In the genomic region with DNA sequence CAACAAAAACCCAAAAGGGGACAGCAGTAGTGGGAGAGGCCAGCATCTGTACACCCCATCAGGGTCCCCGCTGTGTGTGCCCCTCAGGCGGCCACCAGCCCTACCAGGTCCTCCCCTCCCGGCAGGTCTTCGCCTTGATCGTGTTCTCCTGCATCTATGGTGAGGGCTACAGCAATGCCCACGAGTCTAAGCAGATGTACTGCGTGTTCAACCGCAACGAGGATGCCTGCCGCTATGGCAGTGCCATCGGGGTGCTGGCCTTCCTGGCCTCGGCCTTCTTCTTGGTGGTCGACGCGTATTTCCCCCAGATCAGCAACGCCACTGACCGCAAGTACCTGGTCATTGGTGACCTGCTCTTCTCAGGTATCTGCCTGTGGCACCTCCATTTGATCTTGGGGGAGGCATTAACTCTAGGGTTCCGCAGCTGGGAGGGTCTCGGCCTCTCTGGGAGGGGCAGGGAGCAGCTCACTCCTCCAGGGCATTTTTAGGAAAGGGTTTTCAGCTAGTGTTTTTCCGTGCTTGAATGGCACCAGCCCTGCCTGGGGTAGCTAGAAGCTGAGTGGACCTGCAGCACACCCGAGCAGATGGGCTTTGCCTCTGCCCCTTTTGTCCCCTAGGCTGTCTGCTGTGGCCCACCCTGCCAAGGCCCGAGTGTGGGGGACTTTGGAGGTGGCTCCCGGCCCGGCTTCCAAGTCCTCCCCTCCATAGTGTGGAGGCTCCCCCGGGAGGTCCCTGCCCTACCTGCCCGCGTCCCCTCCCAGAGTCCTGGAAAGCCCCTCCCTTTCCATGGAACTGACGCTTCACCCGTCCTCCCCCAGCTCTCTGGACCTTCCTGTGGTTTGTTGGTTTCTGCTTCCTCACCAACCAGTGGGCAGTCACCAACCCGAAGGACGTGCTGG, we compare ENCODE assay signal across 11 cellular contexts. TPM values are rescaled to one million over a fixed set of nuclear protein-coding genes. Genes with fewer than 3 reads are reported as not detected.
DNase-seq lines count a peak whose midpoint lies in the region; TF ChIP-seq lines count a peak whose summit lies in the region.
"Had no signal": no experiment of that assay in that cellular context is flagged by ENCODE, and none has a peak within 500 bp of the region (broad histone marks: within the 10 kb centered on the region; RNA-seq: fewer than 3 reads in every experiment).

No MANE protein-coding gene starts in this region.

- no peaks in the 10 kb centered on the region for H3K27me3 Mint-ChIP-seq in activated CD4-positive, alpha-beta T cell treated with anti-CD3 and anti-CD28 coated beads, Interleukin-2, amount 10 ng/mL, durations not matched to agents 24 days and 14 days

- H3K27me3 ChIP-seq in OCI-LY1 (ENCODE audit: insufficient read depth, low read length) (no peaks in the 10 kb centered on the region), colonic mucosa (no peaks in the 10 kb centered on the region), spleen (replicated peaks in 1 of 7) (no peaks in the 10 kb centered on the region), WERI-Rb-1 (ENCODE audit: insufficient read depth, low read depth, severe bottlenecking) (no peaks in the 10 kb centered on the region), smooth muscle cell (ENCODE audit: low read depth) (no peaks in the 10 kb centered on the region)

- peak overlapping the region; percentile 17; the same call in 1 of the 2 replicates for H3K4me2 ChIP-seq in OCI-LY1 (ENCODE audit: low read length)
- H3K4me2 ChIP-seq in smooth muscle cell: no peak overlapping the region

- peak overlapping the region; percentile 53 for H3K27ac Mint-ChIP-seq in activated CD4-positive, alpha-beta T cell treated with anti-CD3 and anti-CD28 coated beads, Interleukin-2, amount 10 ng/mL, durations not matched to agents 24 days and 14 days

- no peaks in the 10 kb centered on the region for H3K9me3 Mint-ChIP-seq in activated CD4-positive, alpha-beta T cell treated with anti-CD3 and anti-CD28 coated beads, Interleukin-2, amount 10 ng/mL, durations not matched to agents 24 days and 14 days

- H3K27ac ChIP-seq in OCI-LY1 (ENCODE audit: low read depth, low read length, poor library complexity, severe bottlenecking) (peak overlapping the region; percentile 49), colonic mucosa (peak overlapping the region; percentile 88), spleen (peak overlapping the region in 7 of 8 donors; percentile 75 to 96 (median 87)), WERI-Rb-1 (no peak overlapping the region), smooth muscle cell (ENCODE audit: low read depth) (no peak overlapping the region)

- H3K79me2 ChIP-seq in OCI-LY1 (ENCODE audit: insufficient read depth, low read length) (no peaks in the 10 kb centered on the region), smooth muscle cell (ENCODE audit: low read depth) (no peaks in the 10 kb centered on the region)

- peaks cover 76% of the 10 kb centered on the region for H3K4me1 ChIP-seq in OCI-LY1 (ENCODE audit: insufficient read depth, low read length, severe bottlenecking)
- H3K4me1 ChIP-seq in colonic mucosa: peaks cover 57% of the 10 kb centered on the region
- H3K4me1 ChIP-seq in spleen: peaks cover 63 to 86% (median 76%) of the 10 kb centered on the region in 6 donors
- H3K4me1 ChIP-seq in smooth muscle cell (ENCODE audit: low read depth): no peaks in the 10 kb centered on the region

- WGBS in spleen, 5 donors: 79 to 86% (median 81%) methylated on average over 29 to 31 of the region's 31 CpGs
- 90% methylated on average over 31 of the region's 31 CpGs for WGBS in smooth muscle cell (ENCODE audit: low lambda C conversion rate)

- peaks cover 35% of the 10 kb centered on the region for H3K36me3 Mint-ChIP-seq in activated CD4-positive, alpha-beta T cell treated with anti-CD3 and anti-CD28 coated beads, Interleukin-2, amount 10 ng/mL, durations not matched to agents 24 days and 14 days (ENCODE audit: low read depth)

- H3K9me2 ChIP-seq in OCI-LY1 (ENCODE audit: low read depth, low read length): no peaks in the 10 kb centered on the region

- no peak overlapping the region for H2AFZ ChIP-seq in OCI-LY1 (ENCODE audit: low read length)
- no peak overlapping the region for H2AFZ ChIP-seq in smooth muscle cell (ENCODE audit: low read depth)

- TF ChIP-seq CTCF in OCI-LY1 (IDR thresholded peaks at IDR 0.05; ENCODE audit: low read length) (no peak), colonic mucosa (IDR thresholded peaks at IDR 0.05) (no peak), spleen (IDR thresholded peaks at IDR 0.05 in 8 of 11, conservative IDR thresholded peaks at IDR 0.05 in 3 of 11) (no peak), WERI-Rb-1 (IDR thresholded peaks at IDR 0.05; ENCODE audit: low read depth, low read length) (no peak), smooth muscle cell (IDR thresholded peaks at IDR 0.05; ENCODE audit: borderline replicate concordance, insufficient read depth, poor library complexity, severe bottlenecking) (no peak)

- intact Hi-C loops in activated CD4-positive, alpha-beta T cell treated with anti-CD3 and anti-CD28 coated beads, Interleukin-2, amount 10 ng/mL, durations not matched to agents 24 days and 14 days (cut with micrococcal nuclease): no loop called here
- intact Hi-C loops in colonic mucosa (cut with DNase I): loop anchor here (5.0 kb wide), 1 partner anchor 44 kb away; the partner anchor contains the start of gene TMC6
- intact Hi-C loops in spleen (cut with DNase I; ENCODE audit: low total_unique reads): no loop called here

- H3K36me3 ChIP-seq in OCI-LY1 (ENCODE audit: insufficient read depth, low read length) (peaks cover 50% of the 10 kb centered on the region), colonic mucosa (no peaks in the 10 kb centered on the region), spleen (peaks cover 0 to 44% (median 16%) of the 10 kb centered on the region in 6 donors), WERI-Rb-1 (peaks cover 55% of the 10 kb centered on the region), smooth muscle cell (ENCODE audit: low read depth) (no peaks in the 10 kb centered on the region)

- peaks cover 43% of the 10 kb centered on the region for H3K4me1 Mint-ChIP-seq in activated CD4-positive, alpha-beta T cell treated with anti-CD3 and anti-CD28 coated beads, Interleukin-2, amount 10 ng/mL, durations not matched to agents 24 days and 14 days

- H3K9ac ChIP-seq in OCI-LY1 (ENCODE audit: low read length) (no peak overlapping the region; the same call in 1 of the 2 replicates), colonic mucosa (ENCODE audit: low read depth in 2 of 2, low read length in 2 of 2) (peak overlapping the region; percentile 57 to 63), smooth muscle cell (ENCODE audit: low read depth) (no peak overlapping the region)

- no peak for TF ChIP-seq POLR2A in spleen (IDR thresholded peaks at IDR 0.05)

- no peaks in the 10 kb centered on the region for H4K20me1 ChIP-seq in OCI-LY1 (ENCODE audit: insufficient read depth, low read length)
- H4K20me1 ChIP-seq in smooth muscle cell (ENCODE audit: low read depth): peaks cover 18% of the 10 kb centered on the region

- no peaks in the 10 kb centered on the region for H3F3A ChIP-seq in OCI-LY1 (ENCODE audit: insufficient read depth, low read length)
- H3F3A ChIP-seq in smooth muscle cell (ENCODE audit: low read depth): peaks cover 4% of the 10 kb centered on the region

- H3K9me3 ChIP-seq in OCI-LY1 (ENCODE audit: low read length): no peaks in the 10 kb centered on the region
- no peaks in the 10 kb centered on the region for H3K9me3 ChIP-seq in colonic mucosa
- no peaks in the 10 kb centered on the region for H3K9me3 ChIP-seq in spleen
- no peaks in the 10 kb centered on the region for H3K9me3 ChIP-seq in WERI-Rb-1 (ENCODE audit: severe bottlenecking)
- H3K9me3 ChIP-seq in smooth muscle cell (replicated peaks; ENCODE audit: low read depth): no peaks in the 10 kb centered on the region

- no peak for DNase-seq in activated CD4-positive, alpha-beta T cell treated with anti-CD3 and anti-CD28 coated beads, Interleukin-2, amount 10 ng/mL, durations not matched to agents 24 days and 14 days
- no peak for DNase-seq in activated CD4-positive, alpha-beta T cell treated with anti-CD3 and anti-CD28 coated beads, Interleukin-2, amount 50 U/mL, for 1 hour
- DNase-seq in colonic mucosa (no peak), spleen (no peak), WERI-Rb-1 (no peak), smooth muscle cell (lab: John Stamatoyannopoulos, UW; ENCODE audit: unreplicated experiment) (no peak)
- DNase-seq in stimulated activated CD4-positive, alpha-beta T cell treated with anti-CD3 and anti-CD28 coated beads, Interleukin-15, amount 100 ng/mL, for 24 hours: no peak
- DNase-seq: ACHN, NCI-H774 had no signal

- H3K4me3 ChIP-seq in OCI-LY1 (ENCODE audit: low read depth, low read length, poor library complexity, severe bottlenecking): peak overlapping the region; percentile 25
- no peak overlapping the region for H3K4me3 ChIP-seq in colonic mucosa
- H3K4me3 ChIP-seq in spleen: peak overlapping the region in 1 of 8 donors; percentile 93
- no peak overlapping the region for H3K4me3 ChIP-seq in WERI-Rb-1 (ENCODE audit: low read depth, low read length)
- H3K4me3 ChIP-seq in smooth muscle cell: no peak overlapping the region

- peak overlapping the region; percentile 80 for H3K4me3 Mint-ChIP-seq in activated CD4-positive, alpha-beta T cell treated with anti-CD3 and anti-CD28 coated beads, Interleukin-2, amount 10 ng/mL, durations not matched to agents 24 days and 14 days

RNA-seq across cellular contexts. Expression of gene SYNGR2, which starts 2.6 kb away (rescaled TPM):
- total RNA-seq in activated CD4-positive, alpha-beta T cell treated with anti-CD3 and anti-CD28 coated beads, Interleukin-2, amount 10 ng/mL, durations not matched to agents 24 days and 14 days: 123 and 125 TPM in 2 replicates
- total RNA-seq in colonic mucosa (100 to 1,000 TPM; 256 to 395 TPM), spleen (100 to 1,000 TPM; 107 to 179 (median 137) TPM), smooth muscle cell (55.3 and 64.7 TPM in 2 replicates)
- polyA plus RNA-seq in spleen (100 to 1,000 TPM; 152 to 201 (median 170) TPM), smooth muscle cell (46.1 and 136 TPM in 2 replicates)

RNA-seq across cellular contexts. Expression of gene TK1, which starts 15.9 kb away (rescaled TPM):
- total RNA-seq in activated CD4-positive, alpha-beta T cell treated with anti-CD3 and anti-CD28 coated beads, Interleukin-2, amount 10 ng/mL, durations not matched to agents 24 days and 14 days: 66.7 and 69.0 TPM in 2 replicates
- total RNA-seq in colonic mucosa (100 to 1,000 TPM in 1 of 2 donors, 10 to 100 TPM in 1; 37.7 to 135 TPM), spleen (10 to 100 TPM in 5 of 7 donors, 1 to 10 TPM in 2; 3.7 to 18.7 (median 10.5) TPM), smooth muscle cell (20.0 and 20.9 TPM in 2 replicates)
- polyA plus RNA-seq in spleen (10 to 100 TPM in 2 of 3 donors, 1 to 10 TPM in 1; 3.9 to 20.4 (median 19.8) TPM), smooth muscle cell (53.7 and 72.7 TPM in 2 replicates)

RNA-seq across cellular contexts. Expression of gene AFMID, which starts 16.2 kb away (rescaled TPM):
- total RNA-seq in activated CD4-positive, alpha-beta T cell treated with anti-CD3 and anti-CD28 coated beads, Interleukin-2, amount 10 ng/mL, durations not matched to agents 24 days and 14 days: 31.0 and 33.4 TPM in 2 replicates
- total RNA-seq in colonic mucosa (10 to 100 TPM; 30.6 to 33.3 TPM), spleen (10 to 100 TPM; 19.3 to 42.5 (median 27.0) TPM), smooth muscle cell (63.7 and 64.9 TPM in 2 replicates)
- polyA plus RNA-seq in spleen (10 to 100 TPM; 13.1 to 22.0 (median 14.1) TPM), smooth muscle cell (10.0 and 23.0 TPM in 2 replicates)

RNA-seq across cellular contexts. Expression of gene C17orf99, which starts 24.8 kb away (rescaled TPM):
- total RNA-seq in activated CD4-positive, alpha-beta T cell treated with anti-CD3 and anti-CD28 coated beads, Interleukin-2, amount 10 ng/mL, durations not matched to agents 24 days and 14 days: not detected in 2 replicates
- total RNA-seq in colonic mucosa (under 1 TPM in 1 of 2 donors, not detected in 1; 0.20 TPM), spleen (1 to 10 TPM in 2 of 7 donors, under 1 TPM in 2, not detected in 3; 0.19 to 3.0 (median 0.95) TPM), smooth muscle cell (not detected in 2 replicates)
- polyA plus RNA-seq in spleen (under 1 TPM in 2 of 3 donors, not detected in 1; 0.46 TPM), smooth muscle cell (0.29 and 1.7 TPM in 2 replicates)
- total RNA-seq: renal cortical epithelial cell had no signal

RNA-seq across cellular contexts. Expression of gene TMC8, which starts 40.4 kb away (rescaled TPM):
- 231 and 234 TPM in 2 replicates for total RNA-seq in activated CD4-positive, alpha-beta T cell treated with anti-CD3 and anti-CD28 coated beads, Interleukin-2, amount 10 ng/mL, durations not matched to agents 24 days and 14 days
- 1 to 10 TPM; 5.3 to 5.4 TPM for total RNA-seq in colonic mucosa
- 100 to 1,000 TPM; 116 to 222 (median 205) TPM for total RNA-seq in spleen
- polyA plus RNA-seq in spleen: 100 to 1,000 TPM; 103 to 191 (median 158) TPM
- 0.04 and 0.27 TPM in 2 replicates for total RNA-seq in smooth muscle cell
- polyA plus RNA-seq in smooth muscle cell: 0.38 and 1.2 TPM in 2 replicates

Comparison
In these comparisons a context has a peak if more than half of its experiments do, and no peak if none do; other contexts are left out.
1. H3K27ac ChIP-seq: peak in OCI-LY1 (single experiment), colonic mucosa (single experiment) and spleen (7 of 8); none in WERI-Rb-1 (single experiment) and smooth muscle cell (single experiment).
2. H3K9ac ChIP-seq: peak in colonic mucosa (2 of 2); none in OCI-LY1 (single experiment) and smooth muscle cell (single experiment).